29 cellular contexts compared by ENCODE assay signal in genomic region chr1:230958370-230958769, GRCh38. TPM values are rescaled to one million over a fixed set of nuclear protein-coding genes. Genes with fewer than 3 reads are reported as not detected.
DNase-seq lines count a peak whose midpoint lies in the region; ATAC-seq, FAIRE-seq and TF ChIP-seq lines count a peak whose summit lies in the region.
"Had no signal": no experiment of that assay in that cellular context is flagged by ENCODE, and none has a peak within 500 bp of the region (broad histone marks: within the 10 kb centered on the region; RNA-seq: fewer than 3 reads in every experiment).

No MANE protein-coding gene starts in this region.

- no peak overlapping the region for H3K4me3 ChIP-seq in mucosa of descending colon
- no peak overlapping the region for H3K4me3 ChIP-seq in transverse colon
- H3K4me3 ChIP-seq: A549 had no signal

- H3K36me3 ChIP-seq in mucosa of descending colon (ENCODE audit: low read depth) (no peaks in the 10 kb centered on the region), transverse colon (peaks cover 0 to 3% (median under 1%) of the 10 kb centered on the region in 4 donors)

- no peaks in the 10 kb centered on the region for H3K27me3 ChIP-seq in transverse colon

- no peak for TF ChIP-seq POLR2A in transverse colon (IDR thresholded peaks at IDR 0.05)

- peaks cover 51% of the 10 kb centered on the region for H3K36me3 Mint-ChIP-seq in activated CD4-positive, alpha-beta T cell treated with anti-CD3 and anti-CD28 coated beads, Interleukin-2, amount 10 ng/mL, durations not matched to agents 24 days and 14 days (ENCODE audit: low read depth)

- peak overlapping the region; percentile 22 to 63 (median 49) for H3K27ac ChIP-seq in transverse colon
- H3K27ac ChIP-seq: A549, C4-2B, RWPE1 had no signal

- in situ Hi-C loops in transverse colon (cut with MboI; ENCODE audit: low pct_ligation_motif_present in 1 of 4, low pct_unique_long_range_greater_than_20kb in 1 of 4, low sequenced_read_pairs in 3 of 4): no loop called here

- TF ChIP-seq CTCF in mucosa of descending colon (IDR thresholded peaks at IDR 0.05) (no peak), transverse colon (IDR thresholded peaks at IDR 0.05) (no peak)

- H3K4me1 ChIP-seq in mucosa of descending colon (ENCODE audit: low read depth): peaks cover 7% of the 10 kb centered on the region
- H3K4me1 ChIP-seq in transverse colon: peaks cover 0 to 22% (median 2%) of the 10 kb centered on the region in 4 donors
- H3K4me1 ChIP-seq: A549 had no signal

- H3K4me3 Mint-ChIP-seq in activated CD4-positive, alpha-beta T cell treated with anti-CD3 and anti-CD28 coated beads, Interleukin-2, amount 10 ng/mL, durations not matched to agents 24 days and 14 days: no peak overlapping the region
- H3K4me3 Mint-ChIP-seq: CD8-positive, alpha-beta T cell had no signal

- DNase-seq in NAMALWA (ENCODE audit: low spot score): peak; percentile 67
- peak in 1 of 3 donors; percentile 58 for DNase-seq in mucosa of descending colon
- peak; percentile 23 for DNase-seq in transverse colon
- DNase-seq in D341Med (ENCODE audit: low spot score): no peak
- DNase-seq in activated CD4-positive, alpha-beta T cell treated with anti-CD3 and anti-CD28 coated beads, Interleukin-2, amount 10 ng/mL, durations not matched to agents 24 days and 14 days: no peak
- DNase-seq in NCI-H2029 treated with DMSO at 0.1 percent for 48 hours (lab: John Stamatoyannopoulos, UW): no peak
- DNase-seq: AML-193; Caco-2; CD8-positive, alpha-beta T cell; DMS 273 treated with DMSO at 0.1 percent for 48 hours; DMS79; GF-D8; IMR-90; KG1; MM.1S; NCI-H1048; NCI-H1417; NCI-H1694; NCI-H2081; NCI-H2227 treated with DMSO at 0.1 percent for 48 hours; NCI-H526 treated with DMSO at 0.1 percent for 48 hours; SHP77 had no signal

- no peak overlapping the region for H3K27ac Mint-ChIP-seq in activated CD4-positive, alpha-beta T cell treated with anti-CD3 and anti-CD28 coated beads, Interleukin-2, amount 10 ng/mL, durations not matched to agents 24 days and 14 days
- H3K27ac Mint-ChIP-seq: CD8-positive, alpha-beta T cell had no signal

- no peaks in the 10 kb centered on the region for H3K9me3 Mint-ChIP-seq in activated CD4-positive, alpha-beta T cell treated with anti-CD3 and anti-CD28 coated beads, Interleukin-2, amount 10 ng/mL, durations not matched to agents 24 days and 14 days
- H3K9me3 Mint-ChIP-seq: CD8-positive, alpha-beta T cell had no signal

- intact Hi-C loops in mucosa of descending colon (cut with DNase I, micrococcal nuclease) (no loop called here), transverse colon (cut with DNase I; ENCODE audit: low total_unique reads) (no loop called here)
- intact Hi-C loops in activated CD4-positive, alpha-beta T cell treated with anti-CD3 and anti-CD28 coated beads, Interleukin-2, amount 10 ng/mL, durations not matched to agents 24 days and 14 days (cut with micrococcal nuclease): no loop called here

- peak; percentile 99 for ATAC-seq in mucosa of descending colon
- ATAC-seq: A549; CD8-positive, alpha-beta T cell; HCT116 had no signal

- H3K4me1 Mint-ChIP-seq in activated CD4-positive, alpha-beta T cell treated with anti-CD3 and anti-CD28 coated beads, Interleukin-2, amount 10 ng/mL, durations not matched to agents 24 days and 14 days: peaks cover 4% of the 10 kb centered on the region

- H3K9me3 ChIP-seq in mucosa of descending colon: no peaks in the 10 kb centered on the region
- no peaks in the 10 kb centered on the region for H3K9me3 ChIP-seq in transverse colon
- H3K9me3 ChIP-seq: A549, Caco-2 had no signal

- peak; percentile 38 for FAIRE-seq in colon (lab: Jason Lieb, UNC)
- FAIRE-seq: A549, GM12892, H1 had no signal

- no peak for TF ChIP-seq EP300 in transverse colon (IDR thresholded peaks at IDR 0.05; ENCODE audit: low read depth)

- WGBS in transverse colon (ENCODE audit: low coverage in 1 of 2), 2 donors: 73 to 85% methylated on average over 4 of the region's 4 CpGs

- no peaks in the 10 kb centered on the region for H3K27me3 Mint-ChIP-seq in activated CD4-positive, alpha-beta T cell treated with anti-CD3 and anti-CD28 coated beads, Interleukin-2, amount 10 ng/mL, durations not matched to agents 24 days and 14 days

RNA-seq across cellular contexts. Expression of gene TTC13, which starts 20.3 kb away (rescaled TPM):
- 10 to 100 TPM; 24.0 to 39.7 (median 28.4) TPM for total RNA-seq in mucosa of descending colon
- 100 to 1,000 TPM in 2 of 4 donors, 10 to 100 TPM in 2; 44.8 to 178 (median 117) TPM for total RNA-seq in transverse colon
- total RNA-seq in activated CD4-positive, alpha-beta T cell treated with anti-CD3 and anti-CD28 coated beads, Interleukin-2, amount 10 ng/mL, durations not matched to agents 24 days and 14 days: 22.7 and 23.8 TPM in 2 replicates

RNA-seq across cellular contexts. Expression of gene ARV1, which starts 20.5 kb away (rescaled TPM):
- total RNA-seq in mucosa of descending colon (10 to 100 TPM; 22.4 to 33.2 (median 30.3) TPM), transverse colon (10 to 100 TPM in 2 of 4 donors, 1 to 10 TPM in 2; 7.1 to 37.3 (median 18.4) TPM)
- 15.0 and 15.2 TPM in 2 replicates for total RNA-seq in activated CD4-positive, alpha-beta T cell treated with anti-CD3 and anti-CD28 coated beads, Interleukin-2, amount 10 ng/mL, durations not matched to agents 24 days and 14 days

Comparison
In these comparisons a context has a peak if more than half of its experiments do, and no peak if none do; other contexts are left out.
1. DNase-seq: peak in NAMALWA (single experiment) and transverse colon (single experiment); none in D341Med (single experiment), activated CD4-positive, alpha-beta T cell treated with anti-CD3 and anti-CD28 coated beads, Interleukin-2, amount 10 ng/mL, durations not matched to agents 24 days and 14 days (single experiment) and NCI-H2029 treated with DMSO at 0.1 percent for 48 hours (single experiment).